1 cellular context compared by ENCODE assay signal in genomic region chr17:27361695-27362094, GRCh38.
TF ChIP-seq lines count a peak whose summit lies in the region.

No MANE protein-coding gene starts in this region.

TF ChIP-seq in IMR-90, 13 proteins besides CTCF, POLR2A, EP300 and RAD21:
- TF ChIP-seq RFX5 (IDR thresholded peaks at IDR 0.05; ENCODE audit: low read depth, low read length), result no peak
- TF ChIP-seq FOS (IDR thresholded peaks at IDR 0.05; ENCODE audit: low read depth, low read length), result no peak
- no peak for TF ChIP-seq MXI1 (IDR thresholded peaks at IDR 0.05; ENCODE audit: borderline replicate concordance, low read depth, low read length)
- TF ChIP-seq CEBPB (IDR thresholded peaks at IDR 0.05; ENCODE audit: low read depth, low read length), result no peak
- TF ChIP-seq RCOR1 (IDR thresholded peaks at IDR 0.05; ENCODE audit: insufficient replicate concordance, low read length), result no peak
- TF ChIP-seq USF2 (IDR thresholded peaks at IDR 0.05; ENCODE audit: low read depth, low read length), result no peak
- TF ChIP-seq MAZ (IDR thresholded peaks at IDR 0.05; ENCODE audit: borderline replicate concordance, low read depth, low read length), result no peak
- no peak for TF ChIP-seq SMC3 (IDR thresholded peaks at IDR 0.05; ENCODE audit: low read depth, low read length)
